Comparison of ENCODE assay signal across 34 cellular contexts in genomic region chr22:32517921-32518320, GRCh38.
"Had no signal": no experiment of that assay in that cellular context is flagged by ENCODE, and none has a peak within 500 bp of the region (broad histone marks: within the 10 kb centered on the region; RNA-seq: fewer than 3 reads in every experiment).

No MANE protein-coding gene starts in this region.

- DNase-seq: Karpas-422, Kasumi-1, KG1, MG63, MM.1S, MV-4-11, NCI-H1048, NCI-H1092, NCI-H1092 treated with DMSO at 0.1 percent for 48 hours, NCI-H1105, NCI-H1105 treated with DMSO at 0.1 percent for 48 hours, NCI-H1417, NCI-H1417 treated with DMSO at 0.1 percent for 48 hours, NCI-H1436, NCI-H1436 treated with DMSO at 0.1 percent for 48 hours, NCI-H146, NCI-H1694, NCI-H1694 treated with DMSO at 0.1 percent for 48 hours, NCI-H187, NCI-H187 treated with DMSO at 0.1 percent for 48 hours, NCI-H1930, NCI-H2029, NCI-H2029 treated with DMSO at 0.1 percent for 48 hours, NCI-H2081, NCI-H2081 treated with DMSO at 0.1 percent for 48 hours, NCI-H2107, NCI-H2171, NCI-H2171 treated with DMSO at 0.1 percent for 48 hours, NCI-H2227 treated with DMSO at 0.1 percent for 48 hours, NCI-H226, NCI-H345, NCI-H446, NCI-H446 treated with DMSO at 0.1 percent for 48 hours, NCI-H510A had no signal
